8 cellular contexts compared by ENCODE assay signal in the genomic region with DNA sequence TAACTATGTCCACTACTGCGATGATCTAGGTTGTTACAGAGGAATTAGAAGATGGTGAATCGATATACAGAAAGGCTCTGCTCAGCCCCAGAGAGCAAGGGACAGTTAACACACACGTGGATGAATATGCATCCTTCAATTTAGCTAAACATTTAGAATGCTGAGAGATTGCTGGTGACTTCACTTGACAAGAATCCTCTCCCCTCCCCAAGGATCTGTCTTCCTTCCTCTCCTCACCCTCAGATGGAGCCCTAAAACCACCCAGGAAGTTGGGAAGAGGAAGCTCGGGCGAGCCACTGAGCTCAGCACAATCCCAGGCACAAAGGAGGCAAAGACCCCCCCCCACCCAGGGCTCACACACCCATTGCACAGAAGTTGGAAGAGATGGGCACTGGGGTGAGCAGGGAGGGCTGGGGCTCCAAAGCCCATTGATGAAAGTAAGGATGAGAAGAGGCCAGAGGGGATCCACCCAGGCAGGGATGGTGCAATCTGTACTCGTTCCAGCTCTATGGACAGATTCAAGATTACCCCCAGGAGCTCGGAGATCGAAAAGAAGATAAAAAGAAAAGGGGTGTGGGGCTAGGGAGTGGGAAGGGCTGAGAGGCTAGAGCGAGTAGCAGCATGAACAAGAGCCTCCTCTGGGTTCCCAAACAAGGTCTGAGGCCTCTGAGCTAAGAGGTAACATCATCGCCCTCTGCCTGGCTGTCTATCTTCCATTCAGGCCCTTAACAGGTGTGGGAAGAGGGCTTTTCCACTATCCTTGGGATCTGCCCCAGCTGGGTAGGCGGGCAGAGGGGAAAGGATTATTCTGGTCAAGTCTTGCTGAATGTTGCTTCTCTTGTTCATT. TPM values are rescaled to one million over a fixed set of nuclear protein-coding genes. Genes with fewer than 3 reads are reported as not detected.
DNase-seq lines count a peak whose midpoint lies in the region; ATAC-seq and TF ChIP-seq lines count a peak whose summit lies in the region.

No MANE protein-coding gene starts in this region.

- 0 to 25% (median 13%) methylated on average over 5 to 11 of the region's 11 CpGs for WGBS in adrenal gland, 4 donors

- H2AFZ ChIP-seq in DND-41 (ENCODE audit: low read depth, low read length) (no peak overlapping the region), Loucy (ENCODE audit: low read length) (no peak overlapping the region)

- H3K9ac ChIP-seq in DND-41 (ENCODE audit: low read depth, low read length) (peak overlapping the region; percentile 83), Loucy (ENCODE audit: low read depth, low read length, poor library complexity, severe bottlenecking) (peak overlapping the region; percentile 82)

- H3K27ac ChIP-seq in DND-41 (ENCODE audit: low read length) (peak overlapping the region; percentile 77), adrenal gland (peak overlapping the region; percentile 85 to 99 (median 96))

- peak overlapping the region; percentile 56 to 78; a peak in 3 of 4 replicates for H3K4me3 ChIP-seq in DND-41 (ENCODE audit: low read depth in 1 of 2, low read length in 2 of 2)
- peak overlapping the region; percentile 81 for H3K4me3 ChIP-seq in Loucy (ENCODE audit: low read length, poor library complexity, severe bottlenecking)
- H3K4me3 ChIP-seq in adrenal gland: peak overlapping the region in 3 of 4 donors; percentile 54 to 82 (median 56)
- H3K4me3 ChIP-seq in iPS-18c (ENCODE audit: insufficient read depth, low read depth, low read length): peak overlapping the region; percentile 72

- no peaks in the 10 kb centered on the region for H3K9me2 ChIP-seq in Loucy (replicated peaks; ENCODE audit: low read depth, low read length)

- peak in 1 of 2 donors; percentile 41 for TF ChIP-seq POLR2A in adrenal gland (IDR thresholded peaks at IDR 0.05)

- H4K20me1 ChIP-seq in DND-41 (ENCODE audit: insufficient read depth, low read length) (no peaks in the 10 kb centered on the region), Loucy (ENCODE audit: insufficient read depth, low read length, poor library complexity, severe bottlenecking) (no peaks in the 10 kb centered on the region)

- H3K27me3 ChIP-seq in DND-41 (ENCODE audit: insufficient read depth, low read length, poor library complexity) (no peaks in the 10 kb centered on the region), Loucy (ENCODE audit: insufficient read depth, low read length, poor library complexity, severe bottlenecking) (no peaks in the 10 kb centered on the region), adrenal gland (no peaks in the 10 kb centered on the region)

- H3K9me3 ChIP-seq in DND-41 (ENCODE audit: insufficient read depth, low read length, severe bottlenecking): no peaks in the 10 kb centered on the region
- H3K9me3 ChIP-seq in Loucy (ENCODE audit: insufficient read depth, low read depth, low read length): no peaks in the 10 kb centered on the region
- no peaks in the 10 kb centered on the region for H3K9me3 ChIP-seq in adrenal gland (replicated peaks in 1 of 3)
- H3K9me3 ChIP-seq in iPS-18c (ENCODE audit: control insufficient read depth, insufficient read depth, low read length): peaks cover 5% of the 10 kb centered on the region

- intact Hi-C loops in adrenal gland (cut with DNase I): loop anchor here in 1 of 2 donors (10.0 kb wide), 1 partner anchor 67 kb away; the partner anchor contains the start of gene KCND1

- ATAC-seq in DND-41 (ENCODE audit: insufficient read depth, low read depth) (no peak), HG02973 (IDR thresholded peaks at IDR 0.05; ENCODE audit: unreplicated experiment) (no peak), HG02938 (IDR thresholded peaks at IDR 0.05; ENCODE audit: unreplicated experiment) (no peak)
- no peak for ATAC-seq in stimulated activated naive CD8-positive, alpha-beta T cell treated with anti-CD3 and anti-CD28 coated beads, Interleukin-15, Interleukin-2, amounts not matched to agents 100 U/mL and 50 U/mL, for 24 hours

- DNase-seq in DND-41 (no peak), adrenal gland (peak in 3 of 7 donors; percentile 29 to 37 (median 35))
- peak; percentile 8 for DNase-seq in stimulated activated naive CD8-positive, alpha-beta T cell treated with anti-CD3 and anti-CD28 coated beads, Interleukin-15, Interleukin-2, amounts not matched to agents 100 U/mL and 50 U/mL, for 24 hours
- no peak for DNase-seq in stimulated activated CD4-positive, alpha-beta T cell treated with anti-CD3 and anti-CD28 coated beads, Interleukin-1b, Interleukin-23, amount 100 ng/mL, for 48 hours

- H3K36me3 ChIP-seq in DND-41 (ENCODE audit: insufficient read depth, low read length): peaks cover 19% of the 10 kb centered on the region
- no peaks in the 10 kb centered on the region for H3K36me3 ChIP-seq in Loucy (ENCODE audit: insufficient read depth, low read length)
- peaks cover 0 to 26% of the 10 kb centered on the region in 2 donors for H3K36me3 ChIP-seq in adrenal gland (replicated peaks in 1 of 2)

- H3K4me2 ChIP-seq in DND-41 (ENCODE audit: insufficient read depth, low read length): peak overlapping the region; percentile 88
- peak overlapping the region; percentile 75 for H3K4me2 ChIP-seq in Loucy (ENCODE audit: low read depth, low read length, poor library complexity, severe bottlenecking)

- peaks cover 19% of the 10 kb centered on the region for H3K79me2 ChIP-seq in DND-41 (ENCODE audit: insufficient read depth, low read length)
- 0 out of 2 replicates have a peak, but pooled peaks cover 9% of the 10 kb centered on the region for H3K79me2 ChIP-seq in Loucy (ENCODE audit: insufficient read depth, low read length)

- peaks cover 48% of the 10 kb centered on the region for H3K4me1 ChIP-seq in DND-41 (ENCODE audit: insufficient read depth, low read length)
- peaks cover 25% of the 10 kb centered on the region for H3K4me1 ChIP-seq in Loucy (ENCODE audit: insufficient read depth, low read length, poor library complexity, severe bottlenecking)
- H3K4me1 ChIP-seq in adrenal gland (replicated peaks in 1 of 2): peaks cover 9% of the 10 kb centered on the region in 2 donors

- no peaks in the 10 kb centered on the region for H3F3A ChIP-seq in Loucy (ENCODE audit: low read depth)

- TF ChIP-seq CTCF in DND-41 (IDR thresholded peaks at IDR 0.05; ENCODE audit: borderline replicate concordance, extremely low read depth, low read length, poor library complexity, severe bottlenecking) (no peak), Loucy (conservative IDR thresholded peaks at IDR 0.05; ENCODE audit: low read length) (no peak), adrenal gland (IDR thresholded peaks at IDR 0.05) (no peak)

RNA-seq across cellular contexts. Expression of gene TFE3, which starts 1.3 kb away (rescaled TPM):
- total RNA-seq in adrenal gland: 100 to 1,000 TPM in 4 of 8 donors, 10 to 100 TPM in 4; 79.2 to 168 (median 97.6) TPM
- polyA plus RNA-seq in adrenal gland: 10 to 100 TPM; 45.6 to 76.1 (median 65.9) TPM

RNA-seq across cellular contexts. Expression of gene CCDC120, which starts 16.9 kb away (rescaled TPM):
- total RNA-seq in adrenal gland: 10 to 100 TPM in 1 of 8 donors, 1 to 10 TPM in 7; 1.7 to 30.6 (median 4.0) TPM
- 1 to 10 TPM; 1.1 to 8.2 (median 2.7) TPM for polyA plus RNA-seq in adrenal gland

RNA-seq across cellular contexts. Expression of gene PRAF2, which starts 31.9 kb away (rescaled TPM):
- total RNA-seq in adrenal gland: 10 to 100 TPM in 7 of 8 donors, 1 to 10 TPM in 1; 9.7 to 44.5 (median 35.8) TPM
- 100 to 1,000 TPM in 1 of 3 donors, 10 to 100 TPM in 2; 66.0 to 100 (median 85.5) TPM for polyA plus RNA-seq in adrenal gland

RNA-seq across cellular contexts. Expression of gene WDR45, which starts 37.8 kb away (rescaled TPM):
- total RNA-seq in adrenal gland: 100 to 1,000 TPM in 6 of 8 donors, 10 to 100 TPM in 2; 73.4 to 139 (median 110) TPM
- polyA plus RNA-seq in adrenal gland: 100 to 1,000 TPM in 2 of 3 donors, 10 to 100 TPM in 1; 59.4 to 184 (median 170) TPM

RNA-seq across cellular contexts. Expression of gene GRIPAP1, which starts 39.8 kb away (rescaled TPM):
- total RNA-seq in adrenal gland: 10 to 100 TPM; 27.4 to 60.3 (median 41.6) TPM
- polyA plus RNA-seq in adrenal gland: 10 to 100 TPM; 39.8 to 86.6 (median 44.1) TPM
